ENCODE assay signal across 17 cellular contexts in genomic region chr15:58777107-58777506, GRCh38. TPM values are rescaled to one million over a fixed set of nuclear protein-coding genes. Genes with fewer than 3 reads are reported as not detected.
DNase-seq lines count a peak whose midpoint lies in the region; ATAC-seq, FAIRE-seq and TF ChIP-seq lines count a peak whose summit lies in the region.
"Had no signal": no experiment of that assay in that cellular context is flagged by ENCODE, and none has a peak within 500 bp of the region (broad histone marks: within the 10 kb centered on the region; RNA-seq: fewer than 3 reads in every experiment).

No MANE protein-coding gene starts in this region.

- no peak overlapping the region for H3K27ac ChIP-seq in CD8-positive, alpha-beta memory T cell (ENCODE audit: low read depth, low read length)
- no peak overlapping the region for H3K27ac ChIP-seq in GM23338 (ENCODE audit: low read depth)
- H3K27ac ChIP-seq in HepG2 (ENCODE audit: extremely low read length, insufficient read depth, low read length), result no peak overlapping the region
- H3K27ac ChIP-seq: WERI-Rb-1 had no signal

- H3K4me1 ChIP-seq in CD8-positive, alpha-beta memory T cell (ENCODE audit: insufficient read depth, low read length), result peaks cover 38% of the 10 kb centered on the region
- H3K4me1 ChIP-seq in GM23338 (ENCODE audit: insufficient read depth), result peaks cover 29% of the 10 kb centered on the region
- H3K4me1 ChIP-seq in HepG2 (ENCODE audit: insufficient read depth, low read length), result peaks cover 45% of the 10 kb centered on the region

- H3K9ac ChIP-seq in HepG2 (ENCODE audit: insufficient read depth, low read depth, low read length), result no peak overlapping the region

- TF ChIP-seq CTCF in GM23338 (conservative IDR thresholded peaks at IDR 0.05; ENCODE audit: low read depth in 2 of 2), result no peak
- no peak for TF ChIP-seq CTCF in HepG2 (CRISPR knock-in tag; IDR thresholded peaks at IDR 0.05)

- no peaks in the 10 kb centered on the region for H3K9me3 ChIP-seq in CD8-positive, alpha-beta memory T cell (ENCODE audit: low read length)
- no peaks in the 10 kb centered on the region for H3K9me3 ChIP-seq in HepG2 (ENCODE audit: low read length)

- H4K20me1 ChIP-seq in GM23338 (replicated peaks; ENCODE audit: insufficient read depth) (peaks cover 19% of the 10 kb centered on the region; the same call in 1 of the 2 replicates), HepG2 (ENCODE audit: insufficient read depth, low read length) (peaks cover 13% of the 10 kb centered on the region; the same call in 1 of the 2 replicates)

- H3K4me3 ChIP-seq in CD8-positive, alpha-beta memory T cell (ENCODE audit: low read length), result no peak overlapping the region
- no peak overlapping the region for H3K4me3 ChIP-seq in GM23338
- no peak overlapping the region for H3K4me3 ChIP-seq in HepG2 (replicated peaks in 1 of 3; ENCODE audit: insufficient read depth in 1 of 3, low read depth in 2 of 3, low read length in 3 of 3)

- no TSS peak for BruUV-seq in HepG2 (replicated peaks; lab: Mats Ljungman, UMichigan)

- TF ChIP-seq EP300 in HepG2 (IDR thresholded peaks at IDR 0.05; ENCODE audit: low read depth in 2 of 2, low read length in 2 of 2) (no peak), HepG2 (CRISPR knock-in tag; IDR thresholded peaks at IDR 0.05; ENCODE audit: borderline replicate concordance) (no peak)

- H3K79me2 ChIP-seq in GM23338 (replicated peaks; ENCODE audit: insufficient read depth) (peaks cover 98% of the 10 kb centered on the region), HepG2 (ENCODE audit: insufficient read depth, low read length) (peaks cover 67% of the 10 kb centered on the region)

- H3K9me2 ChIP-seq in GM23338 (ENCODE audit: insufficient read depth), result no peaks in the 10 kb centered on the region

- CTCF ChIA-PET in CD8-positive, alpha-beta memory T cell (lab: Charles Lee), result no interaction called here
- CTCF ChIA-PET in HepG2 (lab: Yijun Ruan, JAX; ENCODE audit: low intra/inter-chr PET ratio, low total read pairs), result no interaction called here

- peaks cover 0 to 18% (median 0%) of the 10 kb centered on the region in 3 donors for H3K36me3 Mint-ChIP-seq in CD8-positive, alpha-beta memory T cell
- peaks cover 4% of the 10 kb centered on the region; the same call in 2 of the 3 replicates for H3K36me3 Mint-ChIP-seq in GM23338 (ENCODE audit: low read depth)

- 94% methylated on average over 4 of the region's 4 CpGs for WGBS in HepG2 (ENCODE audit: low lambda C conversion rate)

- H3K4me3 Mint-ChIP-seq in CD8-positive, alpha-beta memory T cell, result peak overlapping the region in 4 of 7 donors; percentile 5 to 53 (median 12)
- no peak overlapping the region for H3K4me3 Mint-ChIP-seq in GM23338
- H3K4me3 Mint-ChIP-seq: activated CD8-positive, alpha-beta memory T cell treated with anti-CD3 and anti-CD28 coated beads, Interleukin-2, amount 10 ng/mL, durations not matched to agents 7 days and 5 days had no signal

- intact Hi-C loops in HepG2 (cut with micrococcal nuclease; ENCODE audit: unreplicated experiment), result no loop called here

- TF ChIP-seq POLR2A in HepG2 (IDR thresholded peaks at IDR 0.05; ENCODE audit: insufficient read depth in 1 of 2, low read depth in 2 of 2, low read length in 2 of 2), result no peak

- H3K27ac Mint-ChIP-seq in CD8-positive, alpha-beta memory T cell, result peak overlapping the region in 2 of 8 donors; percentile 14 to 81
- H3K27ac Mint-ChIP-seq in GM23338, result 0 out of 2 replicates have a peak overlapping the region, but pooled peaks have one; percentile 1
- H3K27ac Mint-ChIP-seq: activated CD8-positive, alpha-beta memory T cell treated with anti-CD3 and anti-CD28 coated beads, Interleukin-2, amount 10 ng/mL, durations not matched to agents 7 days and 5 days; activated naive CD4-positive, alpha-beta T cell treated with anti-CD3 and anti-CD28 coated beads, Interleukin-2, amount 50 U/mL, for 72 hours had no signal

- no peaks in the 10 kb centered on the region for H3K27me3 ChIP-seq in CD8-positive, alpha-beta memory T cell (ENCODE audit: insufficient read depth, low read length, poor library complexity, severe bottlenecking)
- no peaks in the 10 kb centered on the region for H3K27me3 ChIP-seq in GM23338 (ENCODE audit: insufficient read depth)
- H3K27me3 ChIP-seq in HepG2 (ENCODE audit: control insufficient read depth in 1 of 2, insufficient read depth in 2 of 2, low read length in 2 of 2), result no peaks in the 10 kb centered on the region; a peak in 1 of 5 replicates

- peaks cover 18 to 28% (median 19%) of the 10 kb centered on the region in 3 donors for H3K4me1 Mint-ChIP-seq in CD8-positive, alpha-beta memory T cell
- peaks cover 5% of the 10 kb centered on the region; the same call in 2 of the 3 replicates for H3K4me1 Mint-ChIP-seq in GM23338

- ATAC-seq in GM18868 (IDR thresholded peaks at IDR 0.05; ENCODE audit: unreplicated experiment) (peak; percentile 69), GM23338 (no peak), HepG2 (no peak)
- ATAC-seq: activated CD8-positive, alpha-beta memory T cell treated with anti-CD3 and anti-CD28 coated beads, Interleukin-2, amount 10 ng/mL, durations not matched to agents 7 days and 5 days; activated naive CD4-positive, alpha-beta T cell treated with anti-CD3 and anti-CD28 coated beads, Interleukin-2, amount 50 U/mL, for 72 hours had no signal

- in situ Hi-C loops in HepG2 (cut with HindIII; ENCODE audit: extremely low pct_ligation_motif_present, low pct_unique_long_range_greater_than_20kb), result no loop called here

- no peak for TF ChIP-seq RAD21 in HepG2 (CRISPR knock-in tag; IDR thresholded peaks at IDR 0.05)

- no peaks in the 10 kb centered on the region for H3K27me3 Mint-ChIP-seq in CD8-positive, alpha-beta memory T cell
- peaks cover 2% of the 10 kb centered on the region for H3K27me3 Mint-ChIP-seq in GM23338 (ENCODE audit: insufficient read depth, low read depth, poor library complexity)
- H3K27me3 Mint-ChIP-seq: activated CD8-positive, alpha-beta memory T cell treated with anti-CD3 and anti-CD28 coated beads, Interleukin-2, amount 10 ng/mL, durations not matched to agents 7 days and 5 days had no signal

- DNase-seq in CD8-positive, alpha-beta memory T cell, result no peak
- DNase-seq in GM23338 (ENCODE audit: low spot score) (no peak), NAMALWA (ENCODE audit: low spot score) (peak; percentile 19), germinal center (ENCODE audit: low spot score) (no peak), NCI-H748 treated with DMSO at 0.1 percent for 48 hours (lab: John Stamatoyannopoulos, UW) (no peak), HepG2 (ENCODE audit: low spot score) (no peak)
- no peak for DNase-seq in stimulated activated CD4-positive, alpha-beta T cell treated with anti-CD3 and anti-CD28 coated beads, Interleukin-1b, Interleukin-23, amount 100 ng/mL, for 48 hours
- DNase-seq: ACHN; activated CD8-positive, alpha-beta memory T cell treated with anti-CD3 and anti-CD28 coated beads, Interleukin-2, amount 10 ng/mL, durations not matched to agents 7 days and 5 days; central memory CD4-positive, alpha-beta T cell; NCI-H1092 treated with DMSO at 0.1 percent for 48 hours; WERI-Rb-1 had no signal

- no peaks in the 10 kb centered on the region for H3F3A ChIP-seq in GM23338 (replicated peaks; ENCODE audit: low read depth)

- H3K4me2 ChIP-seq in GM23338 (no peak overlapping the region), HepG2 (ENCODE audit: low read depth, low read length) (no peak overlapping the region)

- H2AFZ ChIP-seq in GM23338 (no peak overlapping the region), HepG2 (ENCODE audit: low read length) (no peak overlapping the region)

- POLR2A ChIA-PET in CD8-positive, alpha-beta memory T cell (lab: Charles Lee), result no interaction called here
- POLR2A ChIA-PET in HepG2 (lab: Yijun Ruan, JAX), result no interaction called here

- no peak for FAIRE-seq in HepG2 (lab: Jason Lieb, UNC)
- FAIRE-seq: D721Med, endometrium, islet of Langerhans had no signal

- no peaks in the 10 kb centered on the region for H3K36me3 ChIP-seq in CD8-positive, alpha-beta memory T cell (ENCODE audit: insufficient read depth, low read length)
- H3K36me3 ChIP-seq in GM23338 (ENCODE audit: insufficient read depth) (no peaks in the 10 kb centered on the region), HepG2 (replicated peaks in 1 of 2; ENCODE audit: control insufficient read depth in 1 of 2, insufficient read depth in 2 of 2, low read length in 2 of 2) (peaks cover 0 to 14% of the 10 kb centered on the region in 2 experiments)

- H3K9me3 Mint-ChIP-seq in CD8-positive, alpha-beta memory T cell, result no peaks in the 10 kb centered on the region
- H3K9me3 Mint-ChIP-seq in GM23338, result no peaks in the 10 kb centered on the region
- H3K9me3 Mint-ChIP-seq: activated naive CD4-positive, alpha-beta T cell treated with anti-CD3 and anti-CD28 coated beads, Interleukin-2, amount 50 U/mL, for 72 hours had no signal

RNA-seq across cellular contexts. Expression of gene MINDY2, which starts 6.0 kb away (rescaled TPM):
- total RNA-seq in CD8-positive, alpha-beta memory T cell, result 10 to 100 TPM in 1 of 2 experiments, 1 to 10 TPM in 1; 9.6 to 12.1 TPM
- polyA plus RNA-seq in CD8-positive, alpha-beta memory T cell, result 18.8 TPM
- 36.3 and 40.3 TPM in 2 replicates for total RNA-seq in GM23338 (2014; rRNA removed; shearing (Covaris generic))
- polyA plus RNA-seq in GM23338 (2016; fragmentation: Nextera tagmentation; extraction: Ambion mirVana) (34.0 and 47.9 TPM in 2 replicates), HepG2 (2011; rRNA removed) (5.3 and 7.2 TPM in 2 replicates)
- 12.6 and 15.6 TPM in 2 replicates for total RNA-seq in HepG2 (2016; rRNA removed; fragmentation: Illumina TruSeq; extraction: Trizol)
- total RNA-seq in HepG2 (2016; cell fraction: cytosol; rRNA removed; fragmentation: Illumina TruSeq; extraction: Trizol; ENCODE audit: low read depth), result 0.97 and 1.0 TPM in 2 replicates
- total RNA-seq in HepG2 (2016; cell fraction: insoluble cytoplasmic fraction; rRNA removed; fragmentation: Illumina TruSeq; extraction: Trizol), result 11.6 and 15.8 TPM in 2 replicates
- 4.3 and 4.8 TPM in 2 replicates for total RNA-seq in HepG2 (2016; cell fraction: membrane; rRNA removed; fragmentation: Illumina TruSeq; extraction: Trizol)
- total RNA-seq in HepG2 (2016; cell fraction: nucleus; rRNA removed; fragmentation: Illumina TruSeq; extraction: Trizol), result 7.8 and 9.8 TPM in 2 replicates
- polyA plus RNA-seq in HepG2 (2011; cell fraction: cytosol; rRNA removed), result 2.7 and 3.6 TPM in 2 replicates
- polyA plus RNA-seq in HepG2 (2011; cell fraction: nucleus; rRNA removed), result 4.8 and 5.0 TPM in 2 replicates
- 6.3 and 7.5 TPM in 2 replicates for polyA plus RNA-seq in HepG2 (2012)
- polyA plus RNA-seq in HepG2 (2016; cell fraction: cytosol; fragmentation: Illumina TruSeq; extraction: Trizol; ENCODE audit: low read depth), result 0.26 and 0.32 TPM in 2 replicates
- polyA plus RNA-seq in HepG2 (2016; cell fraction: insoluble cytoplasmic fraction; fragmentation: Illumina TruSeq; extraction: Trizol; ENCODE audit: low read depth), result 8.7 and 9.9 TPM in 2 replicates
- polyA plus RNA-seq in HepG2 (2016; cell fraction: membrane; fragmentation: Illumina TruSeq; extraction: Trizol; ENCODE audit: low read depth), result 0.96 and 1.4 TPM in 2 replicates
- 8.1 and 9.1 TPM in 2 replicates for polyA plus RNA-seq in HepG2 (2016; cell fraction: nucleus; fragmentation: Illumina TruSeq; extraction: Trizol; ENCODE audit: insufficient read depth, low read depth)
- polyA minus RNA-seq in HepG2 (2011; rRNA and poly(A)+ RNA removed; ENCODE audit: low replicate concordance), result 7.7 and 12.1 TPM in 2 replicates
- polyA minus RNA-seq in HepG2 (2011; cell fraction: cytosol; rRNA and poly(A)+ RNA removed), result 13.5 and 13.7 TPM in 2 replicates
- 12.0 and 13.6 TPM in 2 replicates for polyA minus RNA-seq in HepG2 (2011; cell fraction: nucleus; rRNA and poly(A)+ RNA removed)

RNA-seq across cellular contexts. Expression of gene ADAM10, which starts 27.6 kb away (rescaled TPM):
- total RNA-seq in CD8-positive, alpha-beta memory T cell, result 10 to 100 TPM; 81.6 to 86.6 TPM
- polyA plus RNA-seq in CD8-positive, alpha-beta memory T cell, result 120 TPM
- total RNA-seq in GM23338 (2014; rRNA removed; shearing (Covaris generic)), result 114 and 135 TPM in 2 replicates
- polyA plus RNA-seq in GM23338 (2016; fragmentation: Nextera tagmentation; extraction: Ambion mirVana), result 19.5 and 25.0 TPM in 2 replicates
- 86.8 and 125 TPM in 2 replicates for total RNA-seq in HepG2 (2016; rRNA removed; fragmentation: Illumina TruSeq; extraction: Trizol)
- total RNA-seq in HepG2 (2016; cell fraction: cytosol; rRNA removed; fragmentation: Illumina TruSeq; extraction: Trizol; ENCODE audit: low read depth), result 14.1 and 22.6 TPM in 2 replicates
- 82.6 and 120 TPM in 2 replicates for total RNA-seq in HepG2 (2016; cell fraction: insoluble cytoplasmic fraction; rRNA removed; fragmentation: Illumina TruSeq; extraction: Trizol)
- total RNA-seq in HepG2 (2016; cell fraction: membrane; rRNA removed; fragmentation: Illumina TruSeq; extraction: Trizol), result 28.6 TPM in 2 replicates
- 136 and 171 TPM in 2 replicates for total RNA-seq in HepG2 (2016; cell fraction: nucleus; rRNA removed; fragmentation: Illumina TruSeq; extraction: Trizol)
- 92.7 and 100 TPM in 2 replicates for polyA plus RNA-seq in HepG2 (2011; rRNA removed)
- 78.0 and 88.1 TPM in 2 replicates for polyA plus RNA-seq in HepG2 (2011; cell fraction: cytosol; rRNA removed)
- 34.5 and 42.9 TPM in 2 replicates for polyA plus RNA-seq in HepG2 (2011; cell fraction: nucleus; rRNA removed)
- polyA plus RNA-seq in HepG2 (2012), result 130 and 143 TPM in 2 replicates
- 3.0 and 3.6 TPM in 2 replicates for polyA plus RNA-seq in HepG2 (2016; cell fraction: cytosol; fragmentation: Illumina TruSeq; extraction: Trizol; ENCODE audit: low read depth)
- 52.9 and 53.5 TPM in 2 replicates for polyA plus RNA-seq in HepG2 (2016; cell fraction: insoluble cytoplasmic fraction; fragmentation: Illumina TruSeq; extraction: Trizol; ENCODE audit: low read depth)
- polyA plus RNA-seq in HepG2 (2016; cell fraction: membrane; fragmentation: Illumina TruSeq; extraction: Trizol; ENCODE audit: low read depth), result 6.1 and 9.4 TPM in 2 replicates
- 79.1 and 82.6 TPM in 2 replicates for polyA plus RNA-seq in HepG2 (2016; cell fraction: nucleus; fragmentation: Illumina TruSeq; extraction: Trizol; ENCODE audit: insufficient read depth, low read depth)
- 80.0 and 86.9 TPM in 2 replicates for polyA minus RNA-seq in HepG2 (2011; rRNA and poly(A)+ RNA removed; ENCODE audit: low replicate concordance)
- polyA minus RNA-seq in HepG2 (2011; cell fraction: cytosol; rRNA and poly(A)+ RNA removed), result 155 and 159 TPM in 2 replicates
- polyA minus RNA-seq in HepG2 (2011; cell fraction: nucleus; rRNA and poly(A)+ RNA removed), result 151 and 153 TPM in 2 replicates
